16 cellular contexts compared by ENCODE assay signal in genomic region chr13:110813646-110814624, GRCh38.
DNase-seq lines count a peak whose midpoint lies in the region; ATAC-seq, FAIRE-seq and TF ChIP-seq lines count a peak whose summit lies in the region.
"Had no signal": no experiment of that assay in that cellular context is flagged by ENCODE, and none has a peak within 500 bp of the region (broad histone marks: within the 10 kb centered on the region; RNA-seq: fewer than 3 reads in every experiment).

No MANE protein-coding gene starts in this region.

- no peaks in the 10 kb centered on the region for H3K9me2 ChIP-seq in PC-9 (ENCODE audit: insufficient read depth)

- no peak for FAIRE-seq in HepG2 (lab: Jason Lieb, UNC)

- peaks cover 8% of the 10 kb centered on the region; the same call in 1 of the 2 replicates for H3K4me1 ChIP-seq in HepG2 (ENCODE audit: insufficient read depth, low read length)
- H3K4me1 ChIP-seq in right lobe of liver: peaks cover 0 to 11% (median 0%) of the 10 kb centered on the region in 4 donors
- peaks cover 18% of the 10 kb centered on the region; the same call in 1 of the 2 replicates for H3K4me1 ChIP-seq in PC-9 (replicated peaks; ENCODE audit: insufficient read depth)
- H3K4me1 ChIP-seq in upper lobe of right lung: peaks cover 5% of the 10 kb centered on the region

- H3F3A ChIP-seq in PC-9 (ENCODE audit: insufficient read depth, low read depth): peaks cover 18% of the 10 kb centered on the region; the same call in 1 of the 2 replicates

- CTCF ChIA-PET in HepG2 (lab: Yijun Ruan, JAX; ENCODE audit: low intra/inter-chr PET ratio, low total read pairs): no interaction called here
- CTCF ChIA-PET in PC-9 (lab: Charles Lee): no interaction called here
- CTCF ChIA-PET in GM10248 (lab: Yijun Ruan, JAX): no interaction called here

- H4K20me1 ChIP-seq in HepG2 (ENCODE audit: insufficient read depth, low read length) (no peaks in the 10 kb centered on the region), PC-9 (ENCODE audit: insufficient read depth) (no peaks in the 10 kb centered on the region)

- no peak for DNase-seq in HepG2 (ENCODE audit: low spot score)
- DNase-seq in right lobe of liver: no peak
- no peak for DNase-seq in PC-9
- DNase-seq in fibroblast of villous mesenchyme (ENCODE audit: low read depth): no peak
- peak; percentile 26 for DNase-seq in upper lobe of right lung
- no peak for DNase-seq in GM10248 (ENCODE audit: extremely low spot score)
- DNase-seq: activated gamma-delta T cell, aorta, immature natural killer cell, NCI-H69, stomach had no signal

- H3K4me2 ChIP-seq in HepG2 (ENCODE audit: low read depth, low read length): no peak overlapping the region
- H3K4me2 ChIP-seq in PC-9: no peak overlapping the region

- H3K79me2 ChIP-seq in HepG2 (ENCODE audit: insufficient read depth, low read length) (no peaks in the 10 kb centered on the region), PC-9 (ENCODE audit: low read depth) (no peaks in the 10 kb centered on the region)

- 75% methylated on average over 37 of the region's 39 CpGs for WGBS in HepG2 (ENCODE audit: low lambda C conversion rate)
- WGBS in right lobe of liver (ENCODE audit: insufficient coverage, low coverage, low lambda C conversion rate, missing lambda C conversion rate): 93% methylated on average over 23 of the region's 39 CpGs

- peaks cover 0 to 22% of the 10 kb centered on the region in 2 experiments; a peak in 2 of 5 replicates for H3K27me3 ChIP-seq in HepG2 (ENCODE audit: control insufficient read depth in 1 of 2, insufficient read depth in 2 of 2, low read length in 2 of 2)
- no peaks in the 10 kb centered on the region for H3K27me3 ChIP-seq in right lobe of liver
- no peaks in the 10 kb centered on the region for H3K27me3 ChIP-seq in PC-9 (ENCODE audit: insufficient read depth, low read depth)
- H3K27me3 ChIP-seq in upper lobe of right lung: peaks cover 23% of the 10 kb centered on the region

- TF ChIP-seq CTCF in HepG2 (CRISPR knock-in tag; IDR thresholded peaks at IDR 0.05): peak; percentile 29; the same call in 1 of the 2 replicates
- no peak for TF ChIP-seq CTCF in right lobe of liver (IDR thresholded peaks at IDR 0.05)
- TF ChIP-seq CTCF in PC-9 (conservative IDR thresholded peaks at IDR 0.05): 0 out of 2 replicates have a peak, but pooled peaks have one; percentile 24
- TF ChIP-seq CTCF in fibroblast of villous mesenchyme (IDR thresholded peaks at IDR 0.05; ENCODE audit: insufficient read depth, low read depth, low read length): peak; percentile 32
- no peak for TF ChIP-seq CTCF in upper lobe of right lung (IDR thresholded peaks at IDR 0.05)
- no peak for TF ChIP-seq CTCF in GM10248 (IDR thresholded peaks at IDR 0.05; ENCODE audit: control extremely low read depth, extremely low read depth, low read depth, missing control alignments)

- no peak overlapping the region for H3K9ac ChIP-seq in HepG2 (ENCODE audit: insufficient read depth, low read depth, low read length)

- no peak for TF ChIP-seq POLR2A in HepG2 (IDR thresholded peaks at IDR 0.05; ENCODE audit: insufficient read depth in 1 of 2, low read depth in 2 of 2, low read length in 2 of 2)
- TF ChIP-seq POLR2A in right lobe of liver (IDR thresholded peaks at IDR 0.05): no peak

- H3K9me3 ChIP-seq in HepG2 (ENCODE audit: low read length): no peaks in the 10 kb centered on the region
- no peaks in the 10 kb centered on the region for H3K9me3 ChIP-seq in right lobe of liver
- H3K9me3 ChIP-seq in PC-9 (ENCODE audit: insufficient read depth, low read depth): no peaks in the 10 kb centered on the region
- no peaks in the 10 kb centered on the region for H3K9me3 ChIP-seq in upper lobe of right lung
- H3K9me3 ChIP-seq: HAP-1, stomach had no signal

- in situ Hi-C loops in HepG2 (cut with HindIII; ENCODE audit: extremely low pct_ligation_motif_present, low pct_unique_long_range_greater_than_20kb): loop anchor here (10.0 to 25.0 kb wide), 2 partner anchors 129 to 602 kb away; no protein-coding TSS in a partner anchor

- TF ChIP-seq RAD21 in HepG2 (CRISPR knock-in tag; IDR thresholded peaks at IDR 0.05): no peak

- no TSS peak for BruUV-seq in HepG2 (replicated peaks; lab: Mats Ljungman, UMichigan)
- BruUV-seq in PC-9 (replicated peaks; lab: Mats Ljungman, UMichigan): no TSS peak

- no peaks in the 10 kb centered on the region for H3K36me3 ChIP-seq in HepG2 (replicated peaks in 1 of 2; ENCODE audit: control insufficient read depth in 1 of 2, insufficient read depth in 2 of 2, low read length in 2 of 2)
- no peaks in the 10 kb centered on the region for H3K36me3 ChIP-seq in right lobe of liver
- no peaks in the 10 kb centered on the region for H3K36me3 ChIP-seq in PC-9 (ENCODE audit: low read depth)
- no peaks in the 10 kb centered on the region for H3K36me3 ChIP-seq in upper lobe of right lung
- H3K36me3 ChIP-seq: HAP-1, stomach had no signal

- intact Hi-C loops in HepG2 (cut with micrococcal nuclease; ENCODE audit: unreplicated experiment): loop anchor here (1.0 to 10.0 kb wide), 2 partner anchors 99 to 134 kb away; partner anchors contain the start of gene ING1
- intact Hi-C loops in right lobe of liver (cut with DNase I): loop anchor here (10.0 kb wide), 2 partner anchors 129 to 219 kb away; no protein-coding TSS in a partner anchor
- intact Hi-C loops in PC-9 (cut with micrococcal nuclease; ENCODE audit: unreplicated experiment): no loop called here
- intact Hi-C loops in upper lobe of right lung (cut with DNase I): loop anchor here (10.0 kb wide), 1 partner anchor 229 kb away; no protein-coding TSS in a partner anchor

- ATAC-seq in HepG2: peak; percentile 63
- ATAC-seq in right lobe of liver: no peak
- ATAC-seq in upper lobe of right lung: no peak
- no peak for ATAC-seq in GM19351 (IDR thresholded peaks at IDR 0.05; ENCODE audit: unreplicated experiment)
- ATAC-seq in GM18870 (IDR thresholded peaks at IDR 0.05; ENCODE audit: unreplicated experiment): no peak
- ATAC-seq: esophagus mucosa, T-cell had no signal

- POLR2A ChIA-PET in HepG2 (lab: Yijun Ruan, JAX): no interaction called here
- POLR2A ChIA-PET in PC-9 (lab: Charles Lee; ENCODE audit: unreplicated experiment): no interaction called here
- POLR2A ChIA-PET in GM10248 (lab: Yijun Ruan, JAX): no interaction called here

- H3K4me3 ChIP-seq in HepG2 (replicated peaks in 1 of 3; ENCODE audit: insufficient read depth in 1 of 3, low read depth in 2 of 3, low read length in 3 of 3) (no peak overlapping the region), right lobe of liver (no peak overlapping the region), PC-9 (no peak overlapping the region), fibroblast of villous mesenchyme (ENCODE audit: low read depth, low read length) (no peak overlapping the region), upper lobe of right lung (no peak overlapping the region)
- H3K4me3 ChIP-seq: HAP-1, stomach had no signal

- H2AFZ ChIP-seq in HepG2 (ENCODE audit: low read length): no peak overlapping the region
- H2AFZ ChIP-seq in PC-9: no peak overlapping the region

- H3K27ac ChIP-seq in HepG2 (ENCODE audit: extremely low read length, insufficient read depth, low read length) (no peak overlapping the region), right lobe of liver (no peak overlapping the region), PC-9 (no peak overlapping the region), upper lobe of right lung (no peak overlapping the region)
- H3K27ac ChIP-seq: stomach had no signal

- no peak for TF ChIP-seq EP300 in HepG2 (IDR thresholded peaks at IDR 0.05; ENCODE audit: low read depth in 2 of 2, low read length in 2 of 2)
- no peak for TF ChIP-seq EP300 in HepG2 (CRISPR knock-in tag; IDR thresholded peaks at IDR 0.05; ENCODE audit: borderline replicate concordance)

TF ChIP-seq in HepG2, 621 proteins besides CTCF, POLR2A, EP300 and RAD21:
- no peak for TF ChIP-seq ZMYM3 (CRISPR knock-in tag; IDR thresholded peaks at IDR 0.05)
- no peak for TF ChIP-seq ATRX (CRISPR knock-in tag; IDR thresholded peaks at IDR 0.05; ENCODE audit: borderline replicate concordance)
- TF ChIP-seq MAF1 (CRISPR knock-in tag; IDR thresholded peaks at IDR 0.05; ENCODE audit: borderline replicate concordance): no peak
- 0 out of 2 replicates have a peak, but pooled peaks have one; percentile 6 for TF ChIP-seq CREB1 (IDR thresholded peaks at IDR 0.05)
- no peak for TF ChIP-seq CREB1 (CRISPR knock-in tag; IDR thresholded peaks at IDR 0.05)
- TF ChIP-seq MTA3 (CRISPR knock-in tag; IDR thresholded peaks at IDR 0.05): no peak

Comparison
In these comparisons a context has a peak if more than half of its experiments do, and no peak if none do; other contexts are left out.
1. CTCF ChIP-seq: peak in HepG2 (single experiment), PC-9 (single experiment) and fibroblast of villous mesenchyme (single experiment); none in right lobe of liver (0 of 4), upper lobe of right lung (single experiment) and GM10248 (single experiment).